Comparison of ENCODE assay signal across 11 cellular contexts in the genomic region with DNA sequence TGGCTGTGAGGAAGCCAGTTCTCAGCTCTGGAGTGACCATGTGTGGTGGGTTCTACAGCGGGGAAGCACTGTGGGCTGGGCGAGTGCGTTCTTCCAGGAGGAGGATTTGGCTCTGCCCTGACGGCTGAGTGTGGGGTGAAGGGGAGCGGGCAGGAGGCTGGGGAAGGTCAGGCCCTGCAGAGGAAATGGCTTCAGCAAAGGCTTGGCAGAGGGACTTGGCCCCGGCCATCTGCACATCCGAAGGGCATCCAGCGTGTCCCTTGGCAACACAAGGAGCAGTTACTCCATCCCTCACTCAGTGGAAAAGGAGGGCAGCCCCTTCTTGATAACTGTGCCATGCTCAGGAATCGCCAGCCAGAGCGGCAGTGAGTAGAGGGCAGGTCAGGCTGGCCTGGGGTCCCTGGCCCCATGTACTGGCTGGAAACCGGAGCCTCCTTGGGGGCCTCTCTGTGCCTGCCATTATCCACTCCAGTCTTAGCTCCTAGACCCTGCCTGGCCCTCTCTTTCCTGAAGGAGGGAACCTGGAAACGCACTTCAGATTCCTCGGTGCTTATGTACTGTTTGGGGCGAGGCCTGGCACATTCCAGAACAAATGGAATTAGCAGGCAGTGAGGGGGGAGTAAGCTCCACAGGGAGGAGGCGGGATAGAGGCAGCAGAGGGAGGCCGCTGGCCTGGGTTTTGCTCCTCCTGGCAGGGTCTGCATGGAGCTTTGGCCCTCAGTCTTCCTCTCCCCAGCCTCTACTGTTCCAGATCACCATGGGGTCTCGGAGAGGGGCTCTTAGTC.
DNase-seq lines count a peak whose midpoint lies in the region; ATAC-seq, FAIRE-seq and TF ChIP-seq lines count a peak whose summit lies in the region.
"Had no signal": no experiment of that assay in that cellular context is flagged by ENCODE, and none has a peak within 500 bp of the region (broad histone marks: within the 10 kb centered on the region; RNA-seq: fewer than 3 reads in every experiment).

No MANE protein-coding gene starts in this region.

- DNase-seq in HepG2 (ENCODE audit: low spot score), result no peak
- DNase-seq in omental fat pad (ENCODE audit: low spot score), result no peak
- no peak for DNase-seq in frontal cortex (ENCODE audit: low spot score in 2 of 2)
- no peak for DNase-seq in CD4-positive, alpha-beta T cell
- DNase-seq in DMS53 (lab: John Stamatoyannopoulos, UW), result no peak
- DNase-seq: NCI-H774; stimulated activated CD4-positive, alpha-beta T cell treated with anti-CD3 and anti-CD28 coated beads, Interleukin-2, amount 100 ng/mL, for 24 hours had no signal

- no peak overlapping the region for H3K27ac Mint-ChIP-seq in CD4-positive, alpha-beta T cell
- H3K27ac Mint-ChIP-seq: memory B cell had no signal

- TF ChIP-seq CTCF in liver (IDR thresholded peaks at IDR 0.05; ENCODE audit: low read depth, low read length, missing input control) (no peak), HepG2 (CRISPR knock-in tag; IDR thresholded peaks at IDR 0.05) (no peak), gastroesophageal sphincter (IDR thresholded peaks at IDR 0.05) (peak in 1 of 4 experiments; percentile 10), omental fat pad (IDR thresholded peaks at IDR 0.05) (no peak)
- no peak for TF ChIP-seq CTCF in CD4-positive, alpha-beta T cell (IDR thresholded peaks at IDR 0.05)

- no peaks in the 10 kb centered on the region for H3K4me1 Mint-ChIP-seq in CD4-positive, alpha-beta T cell (ENCODE audit: low read depth)
- H3K4me1 Mint-ChIP-seq: memory B cell had no signal

- no peaks in the 10 kb centered on the region for H3K27me3 Mint-ChIP-seq in CD4-positive, alpha-beta T cell

- intact Hi-C loops in HepG2 (cut with micrococcal nuclease; ENCODE audit: unreplicated experiment), result no loop called here
- intact Hi-C loops in CD4-positive, alpha-beta T cell (cut with DNase I, micrococcal nuclease), result no loop called here

- TF ChIP-seq RAD21 in liver (IDR thresholded peaks at IDR 0.05) (no peak), HepG2 (CRISPR knock-in tag; IDR thresholded peaks at IDR 0.05) (no peak)

- in situ Hi-C loops in HepG2 (cut with HindIII; ENCODE audit: extremely low pct_ligation_motif_present, low pct_unique_long_range_greater_than_20kb), result no loop called here

- TF ChIP-seq POLR2A in HepG2 (IDR thresholded peaks at IDR 0.05; ENCODE audit: insufficient read depth in 1 of 2, low read depth in 2 of 2, low read length in 2 of 2) (no peak), gastroesophageal sphincter (IDR thresholded peaks at IDR 0.05) (no peak)

- H3K4me1 ChIP-seq in liver (ENCODE audit: control insufficient read depth in 4 of 4, insufficient read depth in 4 of 4, low read length in 3 of 4) (peaks cover 0 to 8% (median 1%) of the 10 kb centered on the region in 4 donors), HepG2 (ENCODE audit: insufficient read depth, low read length) (peaks cover 24% of the 10 kb centered on the region), gastroesophageal sphincter (peaks cover 7 to 32% (median 14%) of the 10 kb centered on the region in 3 donors)

- H3K9me3 ChIP-seq in liver (ENCODE audit: control insufficient read depth in 4 of 4, low read length in 3 of 4), result no peaks in the 10 kb centered on the region
- no peaks in the 10 kb centered on the region for H3K9me3 ChIP-seq in HepG2 (ENCODE audit: low read length)
- H3K9me3 ChIP-seq in gastroesophageal sphincter, result no peaks in the 10 kb centered on the region
- no peaks in the 10 kb centered on the region for H3K9me3 ChIP-seq in CD4-positive, alpha-beta T cell (ENCODE audit: control insufficient read depth, low read length)

- H3K36me3 Mint-ChIP-seq in CD4-positive, alpha-beta T cell (ENCODE audit: low read depth), result no peaks in the 10 kb centered on the region

- H4K20me1 ChIP-seq in HepG2 (ENCODE audit: insufficient read depth, low read length), result no peaks in the 10 kb centered on the region

- H3K9ac ChIP-seq in liver (ENCODE audit: low read depth in 1 of 2, low read length in 2 of 2) (no peak overlapping the region), HepG2 (ENCODE audit: insufficient read depth, low read depth, low read length) (no peak overlapping the region)

- H3K27me3 ChIP-seq in liver (ENCODE audit: control insufficient read depth in 4 of 4, insufficient read depth in 4 of 4, low read length in 3 of 4) (no peaks in the 10 kb centered on the region), HepG2 (ENCODE audit: control insufficient read depth in 1 of 2, insufficient read depth in 2 of 2, low read length in 2 of 2) (peaks cover 10 to 72% of the 10 kb centered on the region in 2 experiments), gastroesophageal sphincter (no peaks in the 10 kb centered on the region)
- no peaks in the 10 kb centered on the region for H3K27me3 ChIP-seq in CD4-positive, alpha-beta T cell (ENCODE audit: control insufficient read depth, insufficient read depth, low read length)

- no peaks in the 10 kb centered on the region for H3K79me2 ChIP-seq in HepG2 (ENCODE audit: insufficient read depth, low read length)

- BruUV-seq in HepG2 (replicated peaks; lab: Mats Ljungman, UMichigan), result no TSS peak

- H3K27ac ChIP-seq in liver (ENCODE audit: low read depth in 1 of 2, low read length in 2 of 2) (no peak overlapping the region), HepG2 (ENCODE audit: extremely low read length, insufficient read depth, low read length) (no peak overlapping the region), gastroesophageal sphincter (peak overlapping the region; percentile 69 to 83 (median 76))
- H3K27ac ChIP-seq in CD4-positive, alpha-beta T cell (ENCODE audit: low read depth, low read length), result no peak overlapping the region

- no peak overlapping the region for H3K4me3 Mint-ChIP-seq in CD4-positive, alpha-beta T cell
- H3K4me3 Mint-ChIP-seq: memory B cell had no signal

- 85% methylated on average over 17 of the region's 17 CpGs for WGBS in liver
- WGBS in HepG2 (ENCODE audit: low lambda C conversion rate), result 13% methylated on average over 5 of the region's 17 CpGs
- 50% methylated on average over 8 of the region's 17 CpGs; no CpG with 5 or more reads in 1 of the 2 donors for WGBS in gastroesophageal sphincter (ENCODE audit: low coverage in 1 of 2), 2 donors

- no peak overlapping the region for H3K4me2 ChIP-seq in HepG2 (ENCODE audit: low read depth, low read length)

- CTCF ChIA-PET in HepG2 (lab: Yijun Ruan, JAX; ENCODE audit: low intra/inter-chr PET ratio, low total read pairs), result no interaction called here
- CTCF ChIA-PET in CD4-positive, alpha-beta T cell (lab: Charles Lee), result no interaction called here

- TF ChIP-seq EP300 in HepG2 (IDR thresholded peaks at IDR 0.05; ENCODE audit: low read depth in 2 of 2, low read length in 2 of 2), result no peak
- TF ChIP-seq EP300 in HepG2 (CRISPR knock-in tag; IDR thresholded peaks at IDR 0.05; ENCODE audit: borderline replicate concordance), result no peak
- TF ChIP-seq EP300 in gastroesophageal sphincter (IDR thresholded peaks at IDR 0.05), result no peak

- no peak for FAIRE-seq in HepG2 (lab: Jason Lieb, UNC)
- FAIRE-seq in frontal cortex (lab: Jason Lieb, UNC), result no peak

- no peak overlapping the region for H2AFZ ChIP-seq in HepG2 (ENCODE audit: low read length)

- H3K4me3 ChIP-seq in liver (ENCODE audit: low read depth in 1 of 3, low read length in 3 of 3), result no peak overlapping the region
- no peak overlapping the region for H3K4me3 ChIP-seq in HepG2 (replicated peaks in 1 of 3; ENCODE audit: insufficient read depth in 1 of 3, low read depth in 2 of 3, low read length in 3 of 3)
- no peak overlapping the region for H3K4me3 ChIP-seq in gastroesophageal sphincter

- POLR2A ChIA-PET in HepG2 (lab: Yijun Ruan, JAX), result no interaction called here
- POLR2A ChIA-PET in CD4-positive, alpha-beta T cell (lab: Charles Lee), result no interaction called here

- no peaks in the 10 kb centered on the region for H3K9me3 Mint-ChIP-seq in CD4-positive, alpha-beta T cell

- no peak for ATAC-seq in HepG2
- ATAC-seq in gastroesophageal sphincter, result peak; percentile 88
- peak; percentile 84 for ATAC-seq in omental fat pad (ENCODE audit: low FRiP score)
- no peak for ATAC-seq in CD4-positive, alpha-beta T cell (ENCODE audit: poor library complexity)
- ATAC-seq in GM21825 (IDR thresholded peaks at IDR 0.05; ENCODE audit: unreplicated experiment), result no peak

- H3K36me3 ChIP-seq in liver (ENCODE audit: control insufficient read depth in 4 of 4, insufficient read depth in 3 of 4, low read depth in 1 of 4, low read length in 3 of 4), result no peaks in the 10 kb centered on the region
- H3K36me3 ChIP-seq in HepG2 (replicated peaks in 1 of 2; ENCODE audit: control insufficient read depth in 1 of 2, insufficient read depth in 2 of 2, low read length in 2 of 2), result no peaks in the 10 kb centered on the region
- no peaks in the 10 kb centered on the region for H3K36me3 ChIP-seq in gastroesophageal sphincter

TF ChIP-seq in liver, 16 proteins besides CTCF, POLR2A, EP300 and RAD21:
- TF ChIP-seq, protein P1, sequence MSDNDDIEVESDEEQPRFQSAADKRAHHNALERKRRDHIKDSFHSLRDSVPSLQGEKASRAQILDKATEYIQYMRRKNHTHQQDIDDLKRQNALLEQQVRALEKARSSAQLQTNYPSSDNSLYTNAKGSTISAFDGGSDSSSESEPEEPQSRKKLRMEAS (IDR thresholded peaks at IDR 0.05), result no peak
- peak; percentile 33 for TF ChIP-seq NR2F2 (IDR thresholded peaks at IDR 0.05)

TF ChIP-seq in HepG2, 621 proteins besides CTCF, POLR2A, EP300 and RAD21 (continues in another document):
- TF ChIP-seq, protein P2, sequence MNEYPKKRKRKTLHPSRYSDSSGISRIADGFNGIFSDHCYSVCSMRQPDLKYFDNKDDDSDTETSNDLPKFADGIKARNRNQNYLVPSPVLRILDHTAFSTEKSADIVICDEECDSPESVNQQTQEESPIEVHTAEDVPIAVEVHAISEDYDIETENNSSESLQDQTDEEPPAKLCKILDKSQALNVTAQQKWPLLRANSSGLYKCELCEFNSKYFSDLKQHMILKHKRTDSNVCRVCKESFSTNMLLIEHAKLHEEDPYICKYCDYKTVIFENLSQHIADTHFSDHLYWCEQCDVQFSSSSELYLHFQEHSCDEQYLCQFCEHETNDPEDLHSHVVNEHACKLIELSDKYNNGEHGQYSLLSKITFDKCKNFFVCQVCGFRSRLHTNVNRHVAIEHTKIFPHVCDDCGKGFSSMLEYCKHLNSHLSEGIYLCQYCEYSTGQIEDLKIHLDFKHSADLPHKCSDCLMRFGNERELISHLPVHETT (CRISPR knock-in tag; conservative IDR thresholded peaks at IDR 0.05), result no peak
- TF ChIP-seq JUNB (CRISPR knock-in tag; IDR thresholded peaks at IDR 0.05; ENCODE audit: borderline replicate concordance) (no peak), ZNF792 (CRISPR knock-in tag; IDR thresholded peaks at IDR 0.05) (no peak), GTF3A (CRISPR knock-in tag; conservative IDR thresholded peaks at IDR 0.05) (no peak), SATB2 (CRISPR knock-in tag; IDR thresholded peaks at IDR 0.05) (no peak), SRSF9 (IDR thresholded peaks at IDR 0.05; ENCODE audit: borderline replicate concordance, insufficient read depth, low read depth, low read length, poor library complexity, severe bottlenecking) (no peak)
- TF ChIP-seq, protein P3, sequence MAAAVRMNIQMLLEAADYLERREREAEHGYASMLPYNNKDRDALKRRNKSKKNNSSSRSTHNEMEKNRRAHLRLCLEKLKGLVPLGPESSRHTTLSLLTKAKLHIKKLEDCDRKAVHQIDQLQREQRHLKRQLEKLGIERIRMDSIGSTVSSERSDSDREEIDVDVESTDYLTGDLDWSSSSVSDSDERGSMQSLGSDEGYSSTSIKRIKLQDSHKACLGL (CRISPR knock-in tag; IDR thresholded peaks at IDR 0.05), result no peak

Comparison
In these comparisons a context has a peak if more than half of its experiments do, and no peak if none do; other contexts are left out.
1. H3K27ac ChIP-seq: peak in gastroesophageal sphincter (4 of 4); none in liver (0 of 2), HepG2 (single experiment) and CD4-positive, alpha-beta T cell (single experiment).
2. ATAC-seq: peak in gastroesophageal sphincter (single experiment) and omental fat pad (single experiment); none in HepG2 (single experiment), CD4-positive, alpha-beta T cell (single experiment) and GM21825 (single experiment).